7 cellular contexts compared by ENCODE assay signal in genomic region chr2:112585400-112585799, GRCh38. TPM values are rescaled to one million over a fixed set of nuclear protein-coding genes. Genes with fewer than 3 reads are reported as not detected.
A peak's percentile ranks its signal among the peaks of the same experiment; 100 is the strongest.
DNase-seq lines count a peak whose midpoint lies in the region; ATAC-seq, FAIRE-seq and TF ChIP-seq lines count a peak whose summit lies in the region.

No MANE protein-coding gene starts in this region.

- DNase-seq in HCT116 (ENCODE audit: low read depth, low spot score) (no peak), hepatocyte (ENCODE audit: low spot score) (no peak), OCI-M1 (lab: John Stamatoyannopoulos, UW) (no peak), frontal cortex (ENCODE audit: low spot score in 2 of 2) (no peak)
- no peak for DNase-seq in activated CD4-positive, alpha-beta memory T cell treated with anti-CD3 and anti-CD28 coated beads for 36 hours
- DNase-seq in activated CD4-positive, CD25-positive, alpha-beta regulatory T cell treated with anti-CD3 and anti-CD28 coated beads, Interleukin-2, amount 50 U/mL, for 72 hours = no peak

- H3K79me2 ChIP-seq in HCT116 (ENCODE audit: insufficient read depth, low read length) (peaks cover 13% of the 10 kb centered on the region), hepatocyte (peaks cover 18% of the 10 kb centered on the region)

- peak overlapping the region; percentile 99 for H3K27ac Mint-ChIP-seq in activated CD4-positive, alpha-beta memory T cell treated with anti-CD3 and anti-CD28 coated beads for 36 hours

- H3K27ac ChIP-seq in HCT116 (ENCODE audit: low read depth, low read length) (peak overlapping the region; percentile 96), hepatocyte (peak overlapping the region; percentile 98), skin epidermis (peak overlapping the region in 17 of 21 experiments; percentile 80 to 96 (median 91))

- H4K20me1 ChIP-seq in HCT116 (ENCODE audit: insufficient read depth) (no peaks in the 10 kb centered on the region), hepatocyte (ENCODE audit: insufficient read depth, poor library complexity, severe bottlenecking) (no peaks in the 10 kb centered on the region)

- POLR2A ChIA-PET in HCT116 (lab: Charles Lee) = interaction anchor here (2.4 kb wide), 1 partner anchor 140 kb away, joined by 14 read pairs; no protein-coding TSS in a partner anchor
- POLR2A ChIA-PET in activated CD4-positive, alpha-beta memory T cell treated with anti-CD3 and anti-CD28 coated beads for 36 hours (lab: Charles Lee) = interaction anchor here (2.6 kb wide), 1 partner anchor 60 kb away, joined by 11 read pairs; the partner anchor contains the start of gene SLC20A1

- FAIRE-seq in frontal cortex (lab: Jason Lieb, UNC) = no peak

- RAD21 ChIA-PET in HCT116 (lab: Charles Lee; ENCODE audit: low non-redundant PET in 1 of 2, low total read pairs in 2 of 2, uncharacterized antibody in 2 of 2, unreplicated experiment in 2 of 2) = interaction anchor here (1.1 to 1.9 kb wide), 2 partner anchors 139 to 141 kb away, joined by 3 to 10 read pairs; no protein-coding TSS in a partner anchor

- peak overlapping the region; percentile 85 for H3K9ac ChIP-seq in HCT116 (ENCODE audit: low read length)

- TF ChIP-seq RAD21 in HCT116 (IDR thresholded peaks at IDR 0.05; ENCODE audit: low read depth) = no peak

- intact Hi-C loops in HCT116 (cut with micrococcal nuclease) = no loop called here
- intact Hi-C loops in activated CD4-positive, alpha-beta memory T cell treated with anti-CD3 and anti-CD28 coated beads for 36 hours (cut with micrococcal nuclease) = loop anchor here (2.0 kb wide), 2 partner anchors 45 to 331 kb away; partner anchors contain the start of gene ZC3H8

- H3K27me3 ChIP-seq in HCT116 (ENCODE audit: insufficient read depth, low read length) = no peaks in the 10 kb centered on the region
- H3K27me3 ChIP-seq in hepatocyte = no peaks in the 10 kb centered on the region

- H3K4me1 Mint-ChIP-seq in activated CD4-positive, alpha-beta memory T cell treated with anti-CD3 and anti-CD28 coated beads for 36 hours (ENCODE audit: low read depth) = peaks cover 30% of the 10 kb centered on the region

- 96% methylated on average over 3 of the region's 3 CpGs for WGBS in hepatocyte (ENCODE audit: low lambda C conversion rate, missing lambda C conversion rate)

- peak overlapping the region; percentile 89 to 91 for H3K4me3 ChIP-seq in HCT116 (replicated peaks in 1 of 2; ENCODE audit: low read depth in 1 of 2, low read length in 2 of 2)
- H3K4me3 ChIP-seq in hepatocyte = peak overlapping the region; percentile 22
- peak overlapping the region in 4 of 7 experiments; percentile 52 to 63 (median 54) for H3K4me3 ChIP-seq in skin epidermis

- H3K9me2 ChIP-seq in HCT116 (ENCODE audit: insufficient read depth) = no peaks in the 10 kb centered on the region
- no peaks in the 10 kb centered on the region for H3K9me2 ChIP-seq in hepatocyte (replicated peaks; ENCODE audit: insufficient read depth)

- H3K4me3 Mint-ChIP-seq in activated CD4-positive, alpha-beta memory T cell treated with anti-CD3 and anti-CD28 coated beads for 36 hours = peak overlapping the region; percentile 97

- no peak for ATAC-seq in HCT116

- H3K27me3 Mint-ChIP-seq in activated CD4-positive, alpha-beta memory T cell treated with anti-CD3 and anti-CD28 coated beads for 36 hours = no peaks in the 10 kb centered on the region

- H3K36me3 ChIP-seq in HCT116 (ENCODE audit: control insufficient read depth in 1 of 2, insufficient read depth in 2 of 2, low read length in 2 of 2) = 0 out of 4 replicates have a peak, but pooled peaks cover 0 to 2% of the 10 kb centered on the region in 2 experiments
- H3K36me3 ChIP-seq in hepatocyte (replicated peaks; ENCODE audit: insufficient read depth, low read depth) = no peaks in the 10 kb centered on the region

- H2AFZ ChIP-seq in HCT116 (ENCODE audit: low read depth, low read length, poor library complexity, severe bottlenecking) (no peak overlapping the region), hepatocyte (peak overlapping the region; percentile 74)

- TF ChIP-seq CTCF in HCT116 (IDR thresholded peaks at IDR 0.05 in 2 of 3, conservative IDR thresholded peaks at IDR 0.05 in 1 of 3; ENCODE audit: borderline replicate concordance in 1 of 3, insufficient read depth in 1 of 3, low read depth in 2 of 3, low read length in 2 of 3) = no peak
- TF ChIP-seq CTCF in hepatocyte (IDR thresholded peaks at IDR 0.05; ENCODE audit: poor library complexity) = no peak

- H3K4me1 ChIP-seq in HCT116 (ENCODE audit: control insufficient read depth in 1 of 2, insufficient read depth in 2 of 2, low read length in 2 of 2) (peaks cover 15 to 28% of the 10 kb centered on the region in 2 experiments), hepatocyte (ENCODE audit: insufficient read depth) (peaks cover 15% of the 10 kb centered on the region)

- H3K36me3 Mint-ChIP-seq in activated CD4-positive, alpha-beta memory T cell treated with anti-CD3 and anti-CD28 coated beads for 36 hours = peaks cover 15% of the 10 kb centered on the region

- no TSS peak for BruUV-seq in HCT116 (replicated peaks; lab: Mats Ljungman, UMichigan)

- H3K9me3 Mint-ChIP-seq in activated CD4-positive, alpha-beta memory T cell treated with anti-CD3 and anti-CD28 coated beads for 36 hours = no peaks in the 10 kb centered on the region

- no peaks in the 10 kb centered on the region for H3K9me3 ChIP-seq in HCT116 (ENCODE audit: control insufficient read depth in 1 of 2, insufficient read depth in 1 of 2, low read depth in 1 of 2, low read length in 2 of 2)
- H3K9me3 ChIP-seq in hepatocyte (ENCODE audit: low read depth) = no peaks in the 10 kb centered on the region

- H3K4me2 ChIP-seq in HCT116 (ENCODE audit: low read length) (peak overlapping the region; percentile 87), hepatocyte (peak overlapping the region; percentile 90)

- no peak for TF ChIP-seq POLR2A in HCT116 (IDR thresholded peaks at IDR 0.05; ENCODE audit: borderline replicate concordance, extremely low read depth, insufficient read depth, insufficient read length)

- CTCF ChIA-PET in HCT116 (lab: Charles Lee) = interaction anchor here (3.1 kb wide), 1 partner anchor 141 kb away, joined by 29 read pairs; no protein-coding TSS in a partner anchor
- CTCF ChIA-PET in activated CD4-positive, alpha-beta memory T cell treated with anti-CD3 and anti-CD28 coated beads for 36 hours (lab: Charles Lee) = interaction anchor here (1.0 to 2.8 kb wide), 4 partner anchors 15 to 141 kb away, joined by 3 to 21 read pairs (median 5); no protein-coding TSS in a partner anchor

TF ChIP-seq in HCT116, 20 proteins besides CTCF, POLR2A, EP300 and RAD21:
- TF ChIP-seq FOSL1 (IDR thresholded peaks at IDR 0.05; ENCODE audit: low read depth) (no peak), TCF7L2 (IDR thresholded peaks at IDR 0.05; ENCODE audit: borderline replicate concordance, extremely low read depth, insufficient read depth, insufficient read length) (no peak), ATF3 (IDR thresholded peaks at IDR 0.05) (no peak), EZH2phosphoT487 (IDR thresholded peaks at IDR 0.05; ENCODE audit: borderline replicate concordance) (no peak), ZNF274 (IDR thresholded peaks at IDR 0.05; ENCODE audit: low read depth, low read length) (no peak), SP1 (IDR thresholded peaks at IDR 0.05; ENCODE audit: low read depth) (no peak), REST (IDR thresholded peaks at IDR 0.05; ENCODE audit: low read depth) (no peak), POLR2AphosphoS5 (IDR thresholded peaks at IDR 0.05; ENCODE audit: low read depth, low read length) (no peak), ELF1 (IDR thresholded peaks at IDR 0.05; ENCODE audit: borderline replicate concordance, low read depth) (no peak), EGR1 (IDR thresholded peaks at IDR 0.05; ENCODE audit: low read depth) (no peak), CBX3 (IDR thresholded peaks at IDR 0.05; ENCODE audit: low read depth) (no peak)

RNA-seq across cellular contexts. Expression of gene CHCHD5, which starts 1.0 kb away (rescaled TPM):
- total RNA-seq in HCT116 (2021; ENCODE audit: unreplicated experiment) = 49.8 TPM
- 83.8 and 98.8 TPM in 2 replicates for polyA plus RNA-seq in HCT116 (2012)
- 10 to 100 TPM; 39.3 to 41.4 TPM for total RNA-seq in activated CD4-positive, alpha-beta memory T cell treated with anti-CD3 and anti-CD28 coated beads for 36 hours
- 19.1 and 25.0 TPM in 2 replicates for total RNA-seq in hepatocyte
- 67.3 and 73.5 TPM in 2 replicates for polyA plus RNA-seq in hepatocyte
- 3.3 TPM for total RNA-seq in frontal cortex

RNA-seq across cellular contexts. Expression of gene POLR1B, which starts 43.1 kb away (rescaled TPM):
- total RNA-seq in HCT116 (2021; ENCODE audit: unreplicated experiment) (57.7 TPM), hepatocyte (16.4 and 17.5 TPM in 2 replicates), frontal cortex (33.0 TPM)
- 22.1 and 25.0 TPM in 2 replicates for polyA plus RNA-seq in HCT116 (2012)
- 10 to 100 TPM; 50.7 to 55.3 TPM for total RNA-seq in activated CD4-positive, alpha-beta memory T cell treated with anti-CD3 and anti-CD28 coated beads for 36 hours
- polyA plus RNA-seq in hepatocyte = 7.7 and 9.7 TPM in 2 replicates

Comparison
In these comparisons a context has a peak if more than half of its experiments do, and no peak if none do; other contexts are left out.
1. H3K4me3 ChIP-seq: peak in every context shown above with its lines; median percentile 90 in HCT116; 54 in skin epidermis; 22 in hepatocyte.